In the genomic region with DNA sequence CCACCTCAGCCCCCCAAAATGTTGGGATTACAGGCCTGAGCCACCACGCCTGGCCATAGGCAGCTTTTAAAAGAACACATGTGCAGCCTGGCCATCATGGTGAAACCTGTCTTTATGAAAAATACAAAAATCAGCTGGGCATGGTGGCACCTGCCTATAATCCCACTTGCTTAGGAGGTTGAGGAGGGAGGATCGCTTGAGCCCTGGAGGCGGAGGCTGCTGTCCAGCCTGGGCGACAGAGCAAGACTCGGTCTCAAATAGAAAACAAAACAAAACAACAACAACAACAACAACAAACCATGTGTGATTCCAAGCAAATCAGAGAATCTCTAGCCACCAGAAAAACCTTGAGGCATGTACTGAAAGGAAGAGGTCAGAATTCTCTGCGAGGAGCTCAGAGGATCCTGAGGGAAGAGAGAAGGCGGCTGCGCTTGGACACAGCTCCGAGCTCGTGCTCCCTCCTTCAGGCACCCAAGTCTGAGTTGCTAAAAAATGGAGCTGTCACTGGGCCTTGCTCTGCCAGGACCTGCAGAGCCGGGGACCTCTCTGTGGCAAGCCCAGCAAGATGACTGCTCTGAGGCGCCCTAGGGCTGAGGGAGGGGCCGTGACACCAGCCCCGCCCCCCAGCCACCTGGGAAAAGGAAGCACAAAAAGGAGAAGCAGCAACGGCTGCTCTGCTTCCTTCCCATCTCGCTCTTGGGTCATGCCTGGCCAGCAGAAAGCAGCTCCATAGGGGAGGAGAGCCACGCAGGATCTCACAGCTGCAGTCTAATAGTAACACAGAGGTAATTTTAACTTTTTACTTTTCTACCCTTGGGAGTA, we compare ENCODE assay signal across 1 cellular context.
TF ChIP-seq lines count a peak whose summit lies in the region.

A gene (plus strand): TSS at position 677 of the 822 bp plus-strand sequence. CDS start 1,941 bp downstream, outside the sequence.

TF ChIP-seq in H1, 55 proteins besides CTCF, POLR2A, EP300 and RAD21:
- TF ChIP-seq HDAC6 (IDR thresholded peaks at IDR 0.05; ENCODE audit: low read depth, low read length) (no peak), TEAD4 (IDR thresholded peaks at IDR 0.05; ENCODE audit: low read depth, low read length) (no peak), CHD2 (IDR thresholded peaks at IDR 0.05; ENCODE audit: low read length) (no peak), SP4 (IDR thresholded peaks at IDR 0.05; ENCODE audit: low read length) (no peak), GTF2F1 (IDR thresholded peaks at IDR 0.05; ENCODE audit: borderline replicate concordance, low read depth, low read length) (no peak), CEBPB (IDR thresholded peaks at IDR 0.05; ENCODE audit: low read depth, low read length) (no peak), EZH2 (IDR thresholded peaks at IDR 0.05; ENCODE audit: low read depth, low read length, severe bottlenecking) (no peak), SP2 (IDR thresholded peaks at IDR 0.05; ENCODE audit: low read length) (no peak), SP1 (IDR thresholded peaks at IDR 0.05; ENCODE audit: low read depth, low read length) (no peak), SAP30 (IDR thresholded peaks at IDR 0.05; ENCODE audit: insufficient read depth, insufficient replicate concordance, low read length) (no peak), CBX8 (IDR thresholded peaks at IDR 0.05; ENCODE audit: borderline replicate concordance, low read depth, low read length) (no peak), NANOG (IDR thresholded peaks at IDR 0.05; ENCODE audit: insufficient read depth, low read depth, low read length, poor library complexity, severe bottlenecking) (no peak), ASH2L (IDR thresholded peaks at IDR 0.05; ENCODE audit: low read length) (peak; percentile 49), KDM5A (IDR thresholded peaks at IDR 0.05; ENCODE audit: low read length) (no peak), KDM4A (IDR thresholded peaks at IDR 0.05; ENCODE audit: low read depth, low read length, severe bottlenecking) (peak; percentile 8), SUZ12 (IDR thresholded peaks at IDR 0.05; ENCODE audit: low read length) (no peak), RBBP5 (IDR thresholded peaks at IDR 0.05; ENCODE audit: borderline replicate concordance, low read depth, low read length) (no peak), CHD1 (IDR thresholded peaks at IDR 0.05; ENCODE audit: low read depth, low read length) (no peak), SIN3A (conservative IDR thresholded peaks at IDR 0.05 in 1 of 2, IDR thresholded peaks at IDR 0.05 in 1 of 2; ENCODE audit: low read depth in 1 of 2, low read length in 2 of 2) (peak; percentile 58 to 73; a peak in 1 of 4 replicates), TBP (IDR thresholded peaks at IDR 0.05; ENCODE audit: low read depth, low read length) (peak; percentile 56; the same call in 1 of the 2 replicates), POU5F1 (IDR thresholded peaks at IDR 0.05; ENCODE audit: low read depth, low read length) (no peak), YY1 (IDR thresholded peaks at IDR 0.05; ENCODE audit: low read depth, low read length) (peak; percentile 26; the same call in 1 of the 2 replicates), CTBP2 (IDR thresholded peaks at IDR 0.05; ENCODE audit: borderline replicate concordance, insufficient read depth, insufficient read length, low read length) (no peak), HDAC2 (IDR thresholded peaks at IDR 0.05; ENCODE audit: borderline replicate concordance in 1 of 2, low read depth in 2 of 2, low read length in 2 of 2) (no peak), KDM1A (IDR thresholded peaks at IDR 0.05; ENCODE audit: borderline replicate concordance, low read length) (peak; percentile 73; the same call in 1 of the 2 replicates), BRCA1 (IDR thresholded peaks at IDR 0.05; ENCODE audit: low read depth, low read length) (no peak), RFX5 (IDR thresholded peaks at IDR 0.05; ENCODE audit: borderline replicate concordance, low read depth, low read length) (no peak), JUND (IDR thresholded peaks at IDR 0.05; ENCODE audit: low read length) (no peak), TAF1 (IDR thresholded peaks at IDR 0.05; ENCODE audit: low read depth, low read length) (0 out of 2 replicates have a peak, but pooled peaks have one; percentile 45), MAFK (IDR thresholded peaks at IDR 0.05; ENCODE audit: low read depth, low read length) (no peak), CREB1 (IDR thresholded peaks at IDR 0.05) (peak; percentile 20; the same call in 1 of the 2 replicates)
- TF ChIP-seq, protein P1, sequence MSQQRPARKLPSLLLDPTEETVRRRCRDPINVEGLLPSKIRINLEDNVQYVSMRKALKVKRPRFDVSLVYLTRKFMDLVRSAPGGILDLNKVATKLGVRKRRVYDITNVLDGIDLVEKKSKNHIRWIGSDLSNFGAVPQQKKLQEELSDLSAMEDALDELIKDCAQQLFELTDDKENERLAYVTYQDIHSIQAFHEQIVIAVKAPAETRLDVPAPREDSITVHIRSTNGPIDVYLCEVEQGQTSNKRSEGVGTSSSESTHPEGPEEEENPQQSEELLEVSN (IDR thresholded peaks at IDR 0.05) = 0 out of 2 replicates have a peak, but pooled peaks have one; percentile 22
- TF ChIP-seq, protein P2, sequence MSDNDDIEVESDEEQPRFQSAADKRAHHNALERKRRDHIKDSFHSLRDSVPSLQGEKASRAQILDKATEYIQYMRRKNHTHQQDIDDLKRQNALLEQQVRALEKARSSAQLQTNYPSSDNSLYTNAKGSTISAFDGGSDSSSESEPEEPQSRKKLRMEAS (IDR thresholded peaks at IDR 0.05) = peak; percentile 59; the same call in 1 of the 2 replicates
- TF ChIP-seq, protein P3, sequence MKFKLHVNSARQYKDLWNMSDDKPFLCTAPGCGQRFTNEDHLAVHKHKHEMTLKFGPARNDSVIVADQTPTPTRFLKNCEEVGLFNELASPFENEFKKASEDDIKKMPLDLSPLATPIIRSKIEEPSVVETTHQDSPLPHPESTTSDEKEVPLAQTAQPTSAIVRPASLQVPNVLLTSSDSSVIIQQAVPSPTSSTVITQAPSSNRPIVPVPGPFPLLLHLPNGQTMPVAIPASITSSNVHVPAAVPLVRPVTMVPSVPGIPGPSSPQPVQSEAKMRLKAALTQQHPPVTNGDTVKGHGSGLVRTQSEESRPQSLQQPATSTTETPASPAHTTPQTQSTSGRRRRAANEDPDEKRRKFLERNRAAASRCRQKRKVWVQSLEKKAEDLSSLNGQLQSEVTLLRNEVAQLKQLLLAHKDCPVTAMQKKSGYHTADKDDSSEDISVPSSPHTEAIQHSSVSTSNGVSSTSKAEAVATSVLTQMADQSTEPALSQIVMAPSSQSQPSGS (IDR thresholded peaks at IDR 0.05; ENCODE audit: low read length) = no peak
- TF ChIP-seq, protein P4, sequence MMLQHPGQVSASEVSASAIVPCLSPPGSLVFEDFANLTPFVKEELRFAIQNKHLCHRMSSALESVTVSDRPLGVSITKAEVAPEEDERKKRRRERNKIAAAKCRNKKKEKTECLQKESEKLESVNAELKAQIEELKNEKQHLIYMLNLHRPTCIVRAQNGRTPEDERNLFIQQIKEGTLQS (IDR thresholded peaks at IDR 0.05; ENCODE audit: insufficient read depth, low read depth, low read length) = no peak
- TF ChIP-seq, protein P5, sequence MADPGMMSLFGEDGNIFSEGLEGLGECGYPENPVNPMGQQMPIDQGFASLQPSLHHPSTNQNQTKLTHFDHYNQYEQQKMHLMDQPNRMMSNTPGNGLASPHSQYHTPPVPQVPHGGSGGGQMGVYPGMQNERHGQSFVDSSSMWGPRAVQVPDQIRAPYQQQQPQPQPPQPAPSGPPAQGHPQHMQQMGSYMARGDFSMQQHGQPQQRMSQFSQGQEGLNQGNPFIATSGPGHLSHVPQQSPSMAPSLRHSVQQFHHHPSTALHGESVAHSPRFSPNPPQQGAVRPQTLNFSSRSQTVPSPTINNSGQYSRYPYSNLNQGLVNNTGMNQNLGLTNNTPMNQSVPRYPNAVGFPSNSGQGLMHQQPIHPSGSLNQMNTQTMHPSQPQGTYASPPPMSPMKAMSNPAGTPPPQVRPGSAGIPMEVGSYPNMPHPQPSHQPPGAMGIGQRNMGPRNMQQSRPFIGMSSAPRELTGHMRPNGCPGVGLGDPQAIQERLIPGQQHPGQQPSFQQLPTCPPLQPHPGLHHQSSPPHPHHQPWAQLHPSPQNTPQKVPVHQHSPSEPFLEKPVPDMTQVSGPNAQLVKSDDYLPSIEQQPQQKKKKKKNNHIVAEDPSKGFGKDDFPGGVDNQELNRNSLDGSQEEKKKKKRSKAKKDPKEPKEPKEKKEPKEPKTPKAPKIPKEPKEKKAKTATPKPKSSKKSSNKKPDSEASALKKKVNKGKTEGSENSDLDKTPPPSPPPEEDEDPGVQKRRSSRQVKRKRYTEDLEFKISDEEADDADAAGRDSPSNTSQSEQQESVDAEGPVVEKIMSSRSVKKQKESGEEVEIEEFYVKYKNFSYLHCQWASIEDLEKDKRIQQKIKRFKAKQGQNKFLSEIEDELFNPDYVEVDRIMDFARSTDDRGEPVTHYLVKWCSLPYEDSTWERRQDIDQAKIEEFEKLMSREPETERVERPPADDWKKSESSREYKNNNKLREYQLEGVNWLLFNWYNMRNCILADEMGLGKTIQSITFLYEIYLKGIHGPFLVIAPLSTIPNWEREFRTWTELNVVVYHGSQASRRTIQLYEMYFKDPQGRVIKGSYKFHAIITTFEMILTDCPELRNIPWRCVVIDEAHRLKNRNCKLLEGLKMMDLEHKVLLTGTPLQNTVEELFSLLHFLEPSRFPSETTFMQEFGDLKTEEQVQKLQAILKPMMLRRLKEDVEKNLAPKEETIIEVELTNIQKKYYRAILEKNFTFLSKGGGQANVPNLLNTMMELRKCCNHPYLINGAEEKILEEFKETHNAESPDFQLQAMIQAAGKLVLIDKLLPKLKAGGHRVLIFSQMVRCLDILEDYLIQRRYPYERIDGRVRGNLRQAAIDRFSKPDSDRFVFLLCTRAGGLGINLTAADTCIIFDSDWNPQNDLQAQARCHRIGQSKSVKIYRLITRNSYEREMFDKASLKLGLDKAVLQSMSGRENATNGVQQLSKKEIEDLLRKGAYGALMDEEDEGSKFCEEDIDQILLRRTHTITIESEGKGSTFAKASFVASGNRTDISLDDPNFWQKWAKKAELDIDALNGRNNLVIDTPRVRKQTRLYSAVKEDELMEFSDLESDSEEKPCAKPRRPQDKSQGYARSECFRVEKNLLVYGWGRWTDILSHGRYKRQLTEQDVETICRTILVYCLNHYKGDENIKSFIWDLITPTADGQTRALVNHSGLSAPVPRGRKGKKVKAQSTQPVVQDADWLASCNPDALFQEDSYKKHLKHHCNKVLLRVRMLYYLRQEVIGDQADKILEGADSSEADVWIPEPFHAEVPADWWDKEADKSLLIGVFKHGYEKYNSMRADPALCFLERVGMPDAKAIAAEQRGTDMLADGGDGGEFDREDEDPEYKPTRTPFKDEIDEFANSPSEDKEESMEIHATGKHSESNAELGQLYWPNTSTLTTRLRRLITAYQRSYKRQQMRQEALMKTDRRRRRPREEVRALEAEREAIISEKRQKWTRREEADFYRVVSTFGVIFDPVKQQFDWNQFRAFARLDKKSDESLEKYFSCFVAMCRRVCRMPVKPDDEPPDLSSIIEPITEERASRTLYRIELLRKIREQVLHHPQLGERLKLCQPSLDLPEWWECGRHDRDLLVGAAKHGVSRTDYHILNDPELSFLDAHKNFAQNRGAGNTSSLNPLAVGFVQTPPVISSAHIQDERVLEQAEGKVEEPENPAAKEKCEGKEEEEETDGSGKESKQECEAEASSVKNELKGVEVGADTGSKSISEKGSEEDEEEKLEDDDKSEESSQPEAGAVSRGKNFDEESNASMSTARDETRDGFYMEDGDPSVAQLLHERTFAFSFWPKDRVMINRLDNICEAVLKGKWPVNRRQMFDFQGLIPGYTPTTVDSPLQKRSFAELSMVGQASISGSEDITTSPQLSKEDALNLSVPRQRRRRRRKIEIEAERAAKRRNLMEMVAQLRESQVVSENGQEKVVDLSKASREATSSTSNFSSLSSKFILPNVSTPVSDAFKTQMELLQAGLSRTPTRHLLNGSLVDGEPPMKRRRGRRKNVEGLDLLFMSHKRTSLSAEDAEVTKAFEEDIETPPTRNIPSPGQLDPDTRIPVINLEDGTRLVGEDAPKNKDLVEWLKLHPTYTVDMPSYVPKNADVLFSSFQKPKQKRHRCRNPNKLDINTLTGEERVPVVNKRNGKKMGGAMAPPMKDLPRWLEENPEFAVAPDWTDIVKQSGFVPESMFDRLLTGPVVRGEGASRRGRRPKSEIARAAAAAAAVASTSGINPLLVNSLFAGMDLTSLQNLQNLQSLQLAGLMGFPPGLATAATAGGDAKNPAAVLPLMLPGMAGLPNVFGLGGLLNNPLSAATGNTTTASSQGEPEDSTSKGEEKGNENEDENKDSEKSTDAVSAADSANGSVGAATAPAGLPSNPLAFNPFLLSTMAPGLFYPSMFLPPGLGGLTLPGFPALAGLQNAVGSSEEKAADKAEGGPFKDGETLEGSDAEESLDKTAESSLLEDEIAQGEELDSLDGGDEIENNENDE (IDR thresholded peaks at IDR 0.05; ENCODE audit: insufficient replicate concordance, low read length) = no peak
